1 cellular context compared by ENCODE assay signal in genomic region chr12:117188121-117188665, GRCh38.
TF ChIP-seq lines count a peak whose summit lies in the region.

No MANE protein-coding gene starts in this region.

TF ChIP-seq in GM23338, 12 proteins besides CTCF, POLR2A, EP300 and RAD21 (continued from another document):
- no peak for TF ChIP-seq ZNF462 (CRISPR knock-in tag; IDR thresholded peaks at IDR 0.05)
- no peak for TF ChIP-seq ZNF114 (CRISPR knock-in tag; IDR thresholded peaks at IDR 0.05)
- no peak for TF ChIP-seq EZH2 (IDR thresholded peaks at IDR 0.05; ENCODE audit: low read depth, unreplicated experiment)
- no peak for TF ChIP-seq STAT1 (IDR thresholded peaks at IDR 0.05; ENCODE audit: unreplicated experiment)
- no peak for TF ChIP-seq REST (IDR thresholded peaks at IDR 0.05; ENCODE audit: unreplicated experiment)
- no peak for TF ChIP-seq ETS1 (IDR thresholded peaks at IDR 0.05)
- no peak for TF ChIP-seq CREB1 (CRISPR knock-in tag; IDR thresholded peaks at IDR 0.05; ENCODE audit: low read depth)
- TF ChIP-seq JUNB (IDR thresholded peaks at IDR 0.05; ENCODE audit: unreplicated experiment): no peak
TF ChIP-seq in GM23338: peak in this region for 0.
